1 cellular context compared by ENCODE assay signal in genomic region chr13:40789275-40790231, GRCh38.
TF ChIP-seq lines count a peak whose summit lies in the region.

SLC25A15 (plus strand) TSS chr13:40789611; CDS start chr13:40793227, 3,616 bp downstream.

TF ChIP-seq in HepG2, 621 proteins besides CTCF, POLR2A, EP300 and RAD21 (continued from another document and continues in another):
- TF ChIP-seq RNF219 (CRISPR knock-in tag; IDR thresholded peaks at IDR 0.05) (no peak), HNRNPL (IDR thresholded peaks at IDR 0.05; ENCODE audit: low read depth, low read length) (no peak), MAF1 (CRISPR knock-in tag; IDR thresholded peaks at IDR 0.05; ENCODE audit: borderline replicate concordance) (no peak), HIVEP1 (CRISPR knock-in tag; IDR thresholded peaks at IDR 0.05) (0 out of 2 replicates have a peak, but pooled peaks have one; percentile 52), ZNF224 (CRISPR knock-in tag; IDR thresholded peaks at IDR 0.05) (no peak), TBX2 (CRISPR knock-in tag; IDR thresholded peaks at IDR 0.05; ENCODE audit: borderline replicate concordance) (no peak; the same call in 1 of the 2 replicates), NFAT5 (CRISPR knock-in tag; IDR thresholded peaks at IDR 0.05) (no peak), ZKSCAN5 (CRISPR knock-in tag; IDR thresholded peaks at IDR 0.05) (no peak), ZNF496 (CRISPR knock-in tag; IDR thresholded peaks at IDR 0.05; ENCODE audit: insufficient replicate concordance) (no peak), ZBTB21 (CRISPR knock-in tag; IDR thresholded peaks at IDR 0.05) (no peak), MATR3 (CRISPR knock-in tag; IDR thresholded peaks at IDR 0.05) (no peak), ZFP41 (CRISPR knock-in tag; IDR thresholded peaks at IDR 0.05; ENCODE audit: borderline replicate concordance) (no peak), SOX5 (CRISPR knock-in tag; IDR thresholded peaks at IDR 0.05; ENCODE audit: borderline replicate concordance) (no peak), CSRNP1 (CRISPR knock-in tag; IDR thresholded peaks at IDR 0.05) (no peak), ZNF207 (IDR thresholded peaks at IDR 0.05; ENCODE audit: borderline replicate concordance) (no peak), ZNF614 (CRISPR knock-in tag; IDR thresholded peaks at IDR 0.05; ENCODE audit: borderline replicate concordance) (no peak), CBX1 (IDR thresholded peaks at IDR 0.05; ENCODE audit: low read depth) (peak; percentile 17), CEBPZ (IDR thresholded peaks at IDR 0.05; ENCODE audit: low read length) (no peak), ZNF205 (CRISPR knock-in tag; IDR thresholded peaks at IDR 0.05) (no peak), ZNF33A (CRISPR knock-in tag; IDR thresholded peaks at IDR 0.05; ENCODE audit: borderline replicate concordance) (no peak), ZNF562 (CRISPR knock-in tag; IDR thresholded peaks at IDR 0.05; ENCODE audit: borderline replicate concordance) (no peak), POLR2AphosphoS5 (IDR thresholded peaks at IDR 0.05; ENCODE audit: low read depth, low read length) (peak; percentile 69), ETV5 (CRISPR knock-in tag; IDR thresholded peaks at IDR 0.05; ENCODE audit: borderline replicate concordance) (peak; percentile 82), NCOR1 (IDR thresholded peaks at IDR 0.05; ENCODE audit: borderline replicate concordance, low read length) (no peak), TEAD3 (CRISPR knock-in tag; optimal IDR thresholded peaks at IDR 0.05; ENCODE audit: borderline replicate concordance) (peak; percentile 41), MEF2D (CRISPR knock-in tag; IDR thresholded peaks at IDR 0.05) (no peak), ATF2 (CRISPR knock-in tag; IDR thresholded peaks at IDR 0.05) (no peak), CBX5 (CRISPR knock-in tag; IDR thresholded peaks at IDR 0.05; ENCODE audit: borderline replicate concordance) (no peak), DRAP1 (CRISPR knock-in tag; IDR thresholded peaks at IDR 0.05) (peak; percentile 38; the same call in 1 of the 2 replicates), ZNF766 (CRISPR knock-in tag; IDR thresholded peaks at IDR 0.05; ENCODE audit: borderline replicate concordance) (0 out of 2 replicates have a peak, but pooled peaks have one; percentile 41), FLYWCH1 (CRISPR knock-in tag; IDR thresholded peaks at IDR 0.05) (no peak), NFE2L2 (IDR thresholded peaks at IDR 0.05; ENCODE audit: low read length) (no peak), PAWR (CRISPR knock-in tag; IDR thresholded peaks at IDR 0.05; ENCODE audit: borderline replicate concordance) (no peak), GMEB1 (CRISPR knock-in tag; IDR thresholded peaks at IDR 0.05; ENCODE audit: borderline replicate concordance) (no peak), ARNT2 (CRISPR knock-in tag; IDR thresholded peaks at IDR 0.05; ENCODE audit: low read depth) (peak; percentile 79), SP2 (CRISPR knock-in tag; IDR thresholded peaks at IDR 0.05) (no peak), CREBL2 (CRISPR knock-in tag; IDR thresholded peaks at IDR 0.05; ENCODE audit: borderline replicate concordance) (no peak; the same call in 1 of the 2 replicates), NFATC3 (CRISPR knock-in tag; IDR thresholded peaks at IDR 0.05) (no peak), PRMT3 (CRISPR knock-in tag; IDR thresholded peaks at IDR 0.05; ENCODE audit: borderline replicate concordance, low read depth) (no peak; the same call in 1 of the 2 replicates), ZNF772 (CRISPR knock-in tag; IDR thresholded peaks at IDR 0.05) (no peak; the same call in 1 of the 2 replicates), PHB2 (IDR thresholded peaks at IDR 0.05; ENCODE audit: partially characterized antibody) (no peak), ARHGAP35 (CRISPR knock-in tag; IDR thresholded peaks at IDR 0.05; ENCODE audit: borderline replicate concordance) (no peak), ZSCAN9 (CRISPR knock-in tag; IDR thresholded peaks at IDR 0.05; ENCODE audit: borderline replicate concordance) (no peak), ZNF335 (CRISPR knock-in tag; IDR thresholded peaks at IDR 0.05) (no peak), HINFP (CRISPR knock-in tag; IDR thresholded peaks at IDR 0.05; ENCODE audit: low read depth) (no peak), ZFX (CRISPR knock-in tag; IDR thresholded peaks at IDR 0.05; ENCODE audit: low read depth) (peak; percentile 91), ZNF34 (CRISPR knock-in tag; IDR thresholded peaks at IDR 0.05; ENCODE audit: borderline replicate concordance) (peak; percentile 59; the same call in 1 of the 2 replicates)
